ENCODE assay signal across 14 cellular contexts in the genomic region with DNA sequence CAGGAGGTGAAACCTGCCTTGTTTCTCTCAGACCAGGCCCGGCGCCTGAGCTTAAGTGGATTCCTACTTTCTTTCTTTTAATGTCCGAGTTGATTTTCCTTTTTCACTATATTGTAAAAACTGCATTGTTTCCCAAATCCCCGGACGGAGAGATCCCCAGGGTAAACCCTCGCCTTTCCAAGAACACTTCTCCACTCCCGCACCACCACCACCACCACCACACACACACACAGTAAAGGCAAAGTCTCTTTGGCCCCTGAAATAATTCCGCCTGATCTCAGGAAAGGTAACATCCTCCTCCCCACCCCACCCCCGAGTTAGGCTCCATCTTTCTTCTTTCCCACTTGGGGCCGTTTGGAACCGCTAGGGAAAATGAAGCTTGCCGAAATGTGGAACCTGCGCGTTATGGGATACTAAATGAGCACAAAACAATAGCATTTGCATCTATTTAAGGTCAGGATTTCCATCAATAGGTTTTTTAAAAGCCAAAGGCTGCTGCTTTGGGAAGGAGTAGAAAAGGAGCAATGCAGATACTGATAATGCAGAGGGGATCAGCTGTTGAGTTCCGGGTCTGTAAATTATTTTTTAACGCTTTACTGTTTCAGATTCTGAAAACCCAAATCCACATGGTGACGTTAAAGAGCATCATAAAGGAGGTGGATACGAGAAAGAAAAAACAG. TPM values are rescaled to one million over a fixed set of nuclear protein-coding genes. Genes with fewer than 3 reads are reported as not detected.
DNase-seq lines count a peak whose midpoint lies in the region; ATAC-seq and TF ChIP-seq lines count a peak whose summit lies in the region.
"Had no signal": no experiment of that assay in that cellular context is flagged by ENCODE, and none has a peak within 500 bp of the region (broad histone marks: within the 10 kb centered on the region; RNA-seq: fewer than 3 reads in every experiment).

No MANE protein-coding gene starts in this region.

- peak overlapping the region; percentile 20 for H3K4me3 Mint-ChIP-seq in activated T-cell treated with anti-CD3 and anti-CD28 coated beads, Interleukin-2, amount 50 U/mL, for 24 hours
- no peak overlapping the region for H3K4me3 Mint-ChIP-seq in activated T-cell treated with anti-CD3 and anti-CD28 coated beads, Interleukin-2, amount 50 U/mL, for 4 hours
- H3K4me3 Mint-ChIP-seq in central memory CD8-positive, alpha-beta T cell = peak overlapping the region; percentile 70

- H3K18ac ChIP-seq in mesendoderm (ENCODE audit: low read length) = peak overlapping the region; percentile 8

- H4K8ac ChIP-seq in mesendoderm (ENCODE audit: low read depth, low read length) = no peak overlapping the region

- H4K5ac ChIP-seq in mesendoderm (ENCODE audit: low read length) = no peak overlapping the region

- H2BK5ac ChIP-seq in mesendoderm (ENCODE audit: low read length) = no peak overlapping the region

- no CpG with 5 or more reads among the region's 18 CpGs for WGBS in mesendoderm (ENCODE audit: extremely low coverage, insufficient coverage, low lambda C conversion rate)

- H3K36me3 Mint-ChIP-seq in activated T-cell treated with anti-CD3 and anti-CD28 coated beads, Interleukin-2, amount 50 U/mL, for 24 hours (ENCODE audit: low read depth) = no peaks in the 10 kb centered on the region
- no peaks in the 10 kb centered on the region for H3K36me3 Mint-ChIP-seq in activated T-cell treated with anti-CD3 and anti-CD28 coated beads, Interleukin-2, amount 50 U/mL, for 4 hours (ENCODE audit: insufficient read depth)
- peaks cover 3% of the 10 kb centered on the region for H3K36me3 Mint-ChIP-seq in central memory CD8-positive, alpha-beta T cell (ENCODE audit: insufficient read depth)

- H3K4me1 ChIP-seq in mesendoderm (ENCODE audit: control insufficient read depth, low read depth, low read length) (peaks cover 3% of the 10 kb centered on the region), thoracic aorta (ENCODE audit: control insufficient read depth in 1 of 2, low read depth in 2 of 2) (peaks cover 20 to 33% of the 10 kb centered on the region in 2 donors)
- H3K4me1 ChIP-seq: colonic mucosa had no signal

- CTCF ChIA-PET in GM10248 (lab: Yijun Ruan, JAX) = interaction anchor here (1.4 to 2.2 kb wide), 2 partner anchors 14 to 765 kb away, joined by 3 to 12 read pairs; no protein-coding TSS in a partner anchor

- H3K79me1 ChIP-seq in mesendoderm (ENCODE audit: low read length) = no peaks in the 10 kb centered on the region

- no peak overlapping the region for H3K4ac ChIP-seq in mesendoderm (ENCODE audit: low read depth, low read length)

- H2AK5ac ChIP-seq in mesendoderm (ENCODE audit: low read length) = no peak overlapping the region

- no peak for ATAC-seq in activated T-cell treated with anti-CD3 and anti-CD28 coated beads, Interleukin-2, amount 50 U/mL, for 4 hours
- no peak for ATAC-seq in central memory CD8-positive, alpha-beta T cell (replicated peaks; ENCODE audit: extremely low read depth, poor library complexity, severe bottlenecking)
- ATAC-seq in thoracic aorta (ENCODE audit: insufficient number of reproducible peaks, low FRiP score, low read depth) = no peak
- ATAC-seq in HG03342 (IDR thresholded peaks at IDR 0.05; ENCODE audit: unreplicated experiment) = no peak
- no peak for ATAC-seq in HG03565 (IDR thresholded peaks at IDR 0.05; ENCODE audit: unreplicated experiment)

- no peaks in the 10 kb centered on the region for H3K9me3 Mint-ChIP-seq in activated T-cell treated with anti-CD3 and anti-CD28 coated beads, Interleukin-2, amount 50 U/mL, for 24 hours
- H3K9me3 Mint-ChIP-seq in activated T-cell treated with anti-CD3 and anti-CD28 coated beads, Interleukin-2, amount 50 U/mL, for 4 hours = no peaks in the 10 kb centered on the region
- H3K9me3 Mint-ChIP-seq in central memory CD8-positive, alpha-beta T cell = no peaks in the 10 kb centered on the region

- peaks cover 32% of the 10 kb centered on the region for H3K4me1 Mint-ChIP-seq in activated T-cell treated with anti-CD3 and anti-CD28 coated beads, Interleukin-2, amount 50 U/mL, for 24 hours (ENCODE audit: low read depth)
- peaks cover 25% of the 10 kb centered on the region for H3K4me1 Mint-ChIP-seq in activated T-cell treated with anti-CD3 and anti-CD28 coated beads, Interleukin-2, amount 50 U/mL, for 4 hours (ENCODE audit: low read depth)
- no peaks in the 10 kb centered on the region for H3K4me1 Mint-ChIP-seq in central memory CD8-positive, alpha-beta T cell

- H3K4me2 ChIP-seq in mesendoderm (ENCODE audit: low read length) = peak overlapping the region; percentile 69

- no peaks in the 10 kb centered on the region for H3K9me3 ChIP-seq in thoracic aorta
- H3K9me3 ChIP-seq: colonic mucosa had no signal

- POLR2A ChIA-PET in GM10248 (lab: Yijun Ruan, JAX) = interaction anchor here (0.6 kb wide), 1 partner anchor 99 kb away, joined by 3 read pairs; no protein-coding TSS in a partner anchor

- peaks cover 91% of the 10 kb centered on the region for H3K27me3 Mint-ChIP-seq in activated T-cell treated with anti-CD3 and anti-CD28 coated beads, Interleukin-2, amount 50 U/mL, for 24 hours
- H3K27me3 Mint-ChIP-seq in activated T-cell treated with anti-CD3 and anti-CD28 coated beads, Interleukin-2, amount 50 U/mL, for 4 hours (ENCODE audit: low read depth) = peaks cover 82% of the 10 kb centered on the region
- H3K27me3 Mint-ChIP-seq in central memory CD8-positive, alpha-beta T cell = peaks cover 91% of the 10 kb centered on the region

- peak overlapping the region; percentile 49 for H3K9ac ChIP-seq in mesendoderm (ENCODE audit: low read length)

- no peaks in the 10 kb centered on the region for H3K36me3 ChIP-seq in mesendoderm (ENCODE audit: control insufficient read depth, insufficient read depth, low read length)
- no peaks in the 10 kb centered on the region for H3K36me3 ChIP-seq in thoracic aorta
- H3K36me3 ChIP-seq: colonic mucosa had no signal

- H2BK15ac ChIP-seq in mesendoderm (replicated peaks; ENCODE audit: low read depth) = no peak overlapping the region

- H3K4me3 ChIP-seq in mesendoderm (ENCODE audit: low read length) (no peak overlapping the region), thoracic aorta (peak overlapping the region; percentile 79)

- H3K23ac ChIP-seq in mesendoderm (ENCODE audit: low read length) = no peak overlapping the region

- no peak for DNase-seq in activated T-cell treated with anti-CD3 and anti-CD28 coated beads, Interleukin-2, amount 50 U/mL, for 24 hours
- no peak for DNase-seq in activated T-cell treated with anti-CD3 and anti-CD28 coated beads, Interleukin-2, amount 50 U/mL, for 4 hours
- no peak for DNase-seq in central memory CD8-positive, alpha-beta T cell (ENCODE audit: low spot score in 2 of 2)
- DNase-seq in mesendoderm (peak; percentile 11), thoracic aorta (ENCODE audit: low spot score) (no peak), GM10248 (ENCODE audit: extremely low spot score) (no peak)
- DNase-seq: activated T-cell treated with anti-CD3 and anti-CD28 coated beads, Interleukin-2, amount 50 U/mL, for 1 hour; GOT3; NK-92 treated with Interleukin-12 subunit alpha and Interleukin-12 subunit beta, amount 100 ng/mL, for 24 hours; T1000 had no signal

- no peak overlapping the region for H2BK120ac ChIP-seq in mesendoderm (ENCODE audit: low read depth, low read length)

- H3K27ac ChIP-seq in mesendoderm (ENCODE audit: low read depth, low read length) (no peak overlapping the region), thoracic aorta (peak overlapping the region in 1 of 2 donors; percentile 35)

- no peak overlapping the region for H3K27ac Mint-ChIP-seq in activated T-cell treated with anti-CD3 and anti-CD28 coated beads, Interleukin-2, amount 50 U/mL, for 24 hours
- H3K27ac Mint-ChIP-seq in central memory CD8-positive, alpha-beta T cell (ENCODE audit: low read depth) = no peak overlapping the region

- H3K27me3 ChIP-seq in mesendoderm (ENCODE audit: insufficient read depth, low read length, poor library complexity) (peaks cover 39% of the 10 kb centered on the region), thoracic aorta (replicated peaks; ENCODE audit: insufficient read depth) (no peaks in the 10 kb centered on the region)

- peak overlapping the region; percentile 79 for H3K56ac ChIP-seq in mesendoderm (ENCODE audit: low read length)

- no peak for TF ChIP-seq CTCF in thoracic aorta (IDR thresholded peaks at IDR 0.05)
- no peak for TF ChIP-seq CTCF in GM10248 (IDR thresholded peaks at IDR 0.05; ENCODE audit: control extremely low read depth, extremely low read depth, low read depth, missing control alignments)

- H3K79me2 ChIP-seq in mesendoderm (ENCODE audit: control insufficient read depth, insufficient read depth, low read length) = no peaks in the 10 kb centered on the region

RNA-seq across cellular contexts. Expression of a gene that starts 2.5 kb away (rescaled TPM):
- total RNA-seq in activated T-cell treated with anti-CD3 and anti-CD28 coated beads, Interleukin-2, amount 50 U/mL, for 4 hours = not detected
- polyA plus RNA-seq in mesendoderm (2013, experiment 1 of 2) = 0.08 TPM
- polyA plus RNA-seq in mesendoderm (2013, experiment 2 of 2) = 0.15 TPM
- total RNA-seq in thoracic aorta = 1 to 10 TPM; 1.1 to 1.8 TPM
- polyA plus RNA-seq: AG04450 had no signal
